ENCODE assay signal across 9 cellular contexts in genomic region chr4:6999172-7000086, GRCh38. TPM values are rescaled to one million over a fixed set of nuclear protein-coding genes. Genes with fewer than 3 reads are reported as not detected.
A peak's percentile ranks its signal among the peaks of the same experiment; 100 is the strongest.
DNase-seq lines count a peak whose midpoint lies in the region; ATAC-seq lines count a peak whose summit lies in the region.
"Had no signal": no experiment of that assay in that cellular context is flagged by ENCODE, and none has a peak within 500 bp of the region (broad histone marks: within the 10 kb centered on the region; RNA-seq: fewer than 3 reads in every experiment).

No MANE protein-coding gene starts in this region.

- intact Hi-C loops in activated naive CD4-positive, alpha-beta T cell treated with anti-CD3 and anti-CD28 coated beads for 36 hours (cut with micrococcal nuclease): loop anchor here (2.0 kb wide), 1 partner anchor 43 kb away; the partner anchor contains the start of gene TADA2B

- H3K4me3 Mint-ChIP-seq in activated naive CD4-positive, alpha-beta T cell treated with anti-CD3 and anti-CD28 coated beads for 36 hours: peak overlapping the region; percentile 7
- H3K4me3 Mint-ChIP-seq in memory B cell: no peak overlapping the region

- H3K27me3 Mint-ChIP-seq in activated naive CD4-positive, alpha-beta T cell treated with anti-CD3 and anti-CD28 coated beads for 36 hours (ENCODE audit: low read depth): no peaks in the 10 kb centered on the region
- no peaks in the 10 kb centered on the region for H3K27me3 Mint-ChIP-seq in memory B cell

- CTCF ChIA-PET in activated naive CD4-positive, alpha-beta T cell treated with anti-CD3 and anti-CD28 coated beads for 36 hours (lab: Charles Lee): interaction anchor here (1.0 to 1.6 kb wide), 3 partner anchors 25 to 71 kb away, joined by 3 to 6 read pairs (median 5); no protein-coding TSS in a partner anchor

- no peaks in the 10 kb centered on the region for H3K9me3 Mint-ChIP-seq in activated naive CD4-positive, alpha-beta T cell treated with anti-CD3 and anti-CD28 coated beads for 36 hours
- H3K9me3 Mint-ChIP-seq in memory B cell: no peaks in the 10 kb centered on the region

- peak overlapping the region; percentile 77 for H3K27ac Mint-ChIP-seq in activated naive CD4-positive, alpha-beta T cell treated with anti-CD3 and anti-CD28 coated beads for 36 hours
- H3K27ac Mint-ChIP-seq in memory B cell: peak overlapping the region; percentile 17

- ATAC-seq in memory B cell (ENCODE audit: low read depth) (no peak), GM18873 (IDR thresholded peaks at IDR 0.05; ENCODE audit: low FRiP score, unreplicated experiment) (no peak)

- H3K36me3 Mint-ChIP-seq in activated naive CD4-positive, alpha-beta T cell treated with anti-CD3 and anti-CD28 coated beads for 36 hours (ENCODE audit: low read depth): peaks cover 36% of the 10 kb centered on the region
- H3K36me3 Mint-ChIP-seq in memory B cell: peaks cover 37% of the 10 kb centered on the region

- peaks cover 12% of the 10 kb centered on the region for H3K4me1 Mint-ChIP-seq in activated naive CD4-positive, alpha-beta T cell treated with anti-CD3 and anti-CD28 coated beads for 36 hours (ENCODE audit: low read depth)
- H3K4me1 Mint-ChIP-seq in memory B cell: peaks cover 4% of the 10 kb centered on the region

- peak; percentile 5 for DNase-seq in AG20443 (ENCODE audit: low spot score)
- peak; percentile 59 for DNase-seq in HT1080 (ENCODE audit: low read depth)
- DNase-seq in activated naive CD4-positive, alpha-beta T cell treated with anti-CD3 and anti-CD28 coated beads for 36 hours: peak; percentile 69
- no peak for DNase-seq in memory B cell (ENCODE audit: low spot score in 2 of 2)
- no peak for DNase-seq in CD1c-positive myeloid dendritic cell (ENCODE audit: extremely low spot score)
- DNase-seq in cerebellar cortex (ENCODE audit: low spot score): no peak
- DNase-seq in OCI-M2 (lab: John Stamatoyannopoulos, UW; ENCODE audit: unreplicated experiment): no peak
- DNase-seq: NCI-H524 treated with DMSO at 0.1 percent for 48 hours had no signal

RNA-seq across cellular contexts. Expression of gene TADA2B, which starts 43.7 kb away (rescaled TPM):
- total RNA-seq in HT1080 (2014; rRNA removed; shearing (Covaris generic)): 9.4 and 11.8 TPM in 2 replicates
- 9.8 and 10.4 TPM in 2 replicates for polyA plus RNA-seq in HT1080 (2015; cell fraction: cytosol; rRNA removed)
- 6.5 and 8.6 TPM in 2 replicates for polyA plus RNA-seq in HT1080 (2015; cell fraction: nucleus; rRNA removed)
- total RNA-seq in activated naive CD4-positive, alpha-beta T cell treated with anti-CD3 and anti-CD28 coated beads for 36 hours: 1 to 10 TPM; 8.2 to 9.9 TPM

Comparison
In these comparisons a context has a peak if more than half of its experiments do, and no peak if none do; other contexts are left out.
1. DNase-seq: peak in AG20443 (single experiment), HT1080 (single experiment) and activated naive CD4-positive, alpha-beta T cell treated with anti-CD3 and anti-CD28 coated beads for 36 hours (single experiment); none in memory B cell (0 of 2), CD1c-positive myeloid dendritic cell (single experiment), cerebellar cortex (single experiment) and OCI-M2 (single experiment).